24 cellular contexts compared by ENCODE assay signal in the genomic region with DNA sequence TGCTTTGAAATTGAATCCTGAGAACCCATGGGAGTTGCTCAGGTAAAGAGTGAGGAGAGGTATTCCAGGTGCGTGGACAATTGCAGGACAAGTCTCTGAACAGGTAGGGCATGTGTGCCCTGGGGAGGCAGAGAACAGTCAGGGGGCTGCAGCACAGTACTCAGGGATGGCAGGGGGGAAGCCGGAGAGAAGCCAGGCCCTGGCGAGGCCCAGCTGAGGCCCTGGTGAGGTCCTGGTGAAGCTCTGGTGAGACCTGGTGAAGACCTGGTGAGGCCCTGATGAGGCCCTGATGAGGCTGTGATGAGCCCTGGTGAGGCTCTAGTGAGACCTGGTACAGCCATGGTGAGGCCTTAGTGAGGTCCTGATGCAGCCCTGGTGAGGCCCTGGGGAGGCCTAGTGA.
"Had no signal": no experiment of that assay in that cellular context is flagged by ENCODE, and none has a peak within 500 bp of the region (broad histone marks: within the 10 kb centered on the region; RNA-seq: fewer than 3 reads in every experiment).

No MANE protein-coding gene starts in this region.

- H3K4me3 ChIP-seq: lower lobe of right lung, ovary, right lobe of liver, skin epidermis, testis had no signal

- H3K4me1 Mint-ChIP-seq: activated CD4-positive, alpha-beta T cell treated with anti-CD3 and anti-CD28 coated beads, Interleukin-2, amount 10 ng/mL, durations not matched to agents 24 days and 14 days; central memory CD8-positive, alpha-beta T cell; T-helper 17 cell had no signal

- H3K4me3 Mint-ChIP-seq: activated CD4-positive, alpha-beta memory T cell treated with anti-CD3 and anti-CD28 coated beads for 36 hours; activated CD4-positive, alpha-beta T cell treated with anti-CD3 and anti-CD28 coated beads, Interleukin-2, amount 10 ng/mL, durations not matched to agents 24 days and 14 days; central memory CD8-positive, alpha-beta T cell; dendritic cell treated with granulocyte-macrophage colony-stimulating factor and Interleukin-4, amounts not matched to agents 40 ng/mL and 50 ng/mL, for 4 days; endodermal cell; natural killer cell treated with Interleukin-12 subunit alpha and Interleukin-12 subunit beta and Interleukin-15 and Interleukin-18, amount 100 ng/mL, for 72 hours; T-helper 17 cell had no signal

- H3K27ac Mint-ChIP-seq: activated CD4-positive, alpha-beta memory T cell treated with anti-CD3 and anti-CD28 coated beads for 36 hours; activated CD4-positive, alpha-beta T cell treated with anti-CD3 and anti-CD28 coated beads, Interleukin-2, amount 10 ng/mL, durations not matched to agents 24 days and 14 days; dendritic cell treated with granulocyte-macrophage colony-stimulating factor and Interleukin-4, amounts not matched to agents 40 ng/mL and 50 ng/mL, for 4 days; endodermal cell; natural killer cell treated with Interleukin-12 subunit alpha and Interleukin-12 subunit beta and Interleukin-15 and Interleukin-18, amount 100 ng/mL, for 72 hours; progenitor cell of endocrine pancreas; T-helper 17 cell had no signal

- H3K36me3 Mint-ChIP-seq: activated CD4-positive, alpha-beta memory T cell treated with anti-CD3 and anti-CD28 coated beads for 36 hours; natural killer cell treated with Interleukin-12 subunit alpha and Interleukin-12 subunit beta and Interleukin-15 and Interleukin-18, amount 100 ng/mL, for 72 hours had no signal

- H3K27ac ChIP-seq: lower lobe of right lung, ovary, right lobe of liver, skin epidermis, testis, WERI-Rb-1 had no signal

- H3K27me3 ChIP-seq: ovary, right lobe of liver, testis had no signal

- DNase-seq: activated CD4-positive, alpha-beta memory T cell treated with anti-CD3 and anti-CD28 coated beads for 36 hours; activated CD4-positive, alpha-beta T cell treated with anti-CD3 and anti-CD28 coated beads, Interleukin-2, amount 10 ng/mL, durations not matched to agents 24 days and 14 days; activated effector memory CD4-positive, alpha-beta T cell treated with Interleukin-2 at 50 U/mL for 16 hours; activated naive CD4-positive, alpha-beta T cell treated with Interleukin-2 at 50 U/mL for 16 hours; endodermal cell; foreskin fibroblast; lower lobe of right lung; mesenchymal stem cell; ovary; right lobe of liver; stimulated activated CD4-positive, alpha-beta T cell treated with anti-CD3 and anti-CD28 coated beads, Interleukin-12 subunit alpha, Interleukin-12 subunit beta, amount 100 ng/mL, for 4 hours; stimulated activated CD4-positive, alpha-beta T cell treated with anti-CD3 and anti-CD28 coated beads, Interleukin-4, amount 100 ng/mL, for 1 hour; T-helper 17 cell; T1000; testis; trophoblast cell; WERI-Rb-1 had no signal

- H3K9me3 ChIP-seq: lower lobe of right lung, ovary, right lobe of liver, testis had no signal

- H3K36me3 ChIP-seq: lower lobe of right lung, ovary, right lobe of liver, WERI-Rb-1 had no signal

- H3K9me3 Mint-ChIP-seq: activated CD4-positive, alpha-beta memory T cell treated with anti-CD3 and anti-CD28 coated beads for 36 hours; activated CD4-positive, alpha-beta T cell treated with anti-CD3 and anti-CD28 coated beads, Interleukin-2, amount 10 ng/mL, durations not matched to agents 24 days and 14 days; central memory CD8-positive, alpha-beta T cell; natural killer cell treated with Interleukin-12 subunit alpha and Interleukin-12 subunit beta and Interleukin-15 and Interleukin-18, amount 100 ng/mL, for 72 hours had no signal

- ATAC-seq: esophagus mucosa, SK-N-SH treated with all-trans-retinoic acid at 6 μM for 48 hours, T-helper 17 cell had no signal

- H3K4me1 ChIP-seq: lower lobe of right lung, right lobe of liver, testis had no signal
